ENCODE assay signal across 1 cellular context in genomic region chr9:128067898-128068655, GRCh38.
TF ChIP-seq lines count a peak whose summit lies in the region.

Gene SLC25A25, plus strand, starts transcription at chr9:128068232. Its CDS starts 88 bp downstream, at chr9:128068320.

TF ChIP-seq in HepG2, 621 proteins besides CTCF, POLR2A, EP300 and RAD21 (continued from another document and continues in another):
- TF ChIP-seq ZHX2 (IDR thresholded peaks at IDR 0.05; ENCODE audit: low read depth) = no peak
- 0 out of 2 replicates have a peak, but pooled peaks have one; percentile 35 for TF ChIP-seq ZHX2 (CRISPR knock-in tag; IDR thresholded peaks at IDR 0.05; ENCODE audit: borderline replicate concordance)
- peak; percentile 85 for TF ChIP-seq SAP130 (CRISPR knock-in tag; IDR thresholded peaks at IDR 0.05; ENCODE audit: low read depth)
- TF ChIP-seq PHF21A (CRISPR knock-in tag; IDR thresholded peaks at IDR 0.05) = no peak
- TF ChIP-seq MATR3 (CRISPR knock-in tag; IDR thresholded peaks at IDR 0.05) = no peak
- 0 out of 2 replicates have a peak, but pooled peaks have one; percentile 28 for TF ChIP-seq ZNF431 (CRISPR knock-in tag; IDR thresholded peaks at IDR 0.05; ENCODE audit: borderline replicate concordance, low read depth)
- TF ChIP-seq ARNT2 (CRISPR knock-in tag; IDR thresholded peaks at IDR 0.05; ENCODE audit: low read depth) = peak; percentile 42; the same call in 1 of the 2 replicates
- TF ChIP-seq ZNF780A (CRISPR knock-in tag; IDR thresholded peaks at IDR 0.05) = no peak
- TF ChIP-seq ZNF800 (CRISPR knock-in tag; IDR thresholded peaks at IDR 0.05) = peak; percentile 38; the same call in 1 of the 2 replicates
- TF ChIP-seq ZNF639 (CRISPR knock-in tag; conservative IDR thresholded peaks at IDR 0.05) = 0 out of 2 replicates have a peak, but pooled peaks have one; percentile 19
- 0 out of 2 replicates have a peak, but pooled peaks have one; percentile 27 for TF ChIP-seq ETV5 (CRISPR knock-in tag; IDR thresholded peaks at IDR 0.05; ENCODE audit: borderline replicate concordance)
- peak; percentile 83; the same call in 1 of the 3 replicates for TF ChIP-seq MXI1 (IDR thresholded peaks at IDR 0.05; ENCODE audit: borderline replicate concordance, low read depth, low read length)
- TF ChIP-seq MTA1 (CRISPR knock-in tag; IDR thresholded peaks at IDR 0.05; ENCODE audit: borderline replicate concordance) = 0 out of 2 replicates have a peak, but pooled peaks have one; percentile 57
- TF ChIP-seq ZNF784 (CRISPR knock-in tag; IDR thresholded peaks at IDR 0.05; ENCODE audit: borderline replicate concordance) = 0 out of 2 replicates have a peak, but pooled peaks have one; percentile 15
- no peak for TF ChIP-seq NFE2L1 (CRISPR knock-in tag; IDR thresholded peaks at IDR 0.05; ENCODE audit: borderline replicate concordance)
- peak; percentile 18; the same call in 1 of the 2 replicates for TF ChIP-seq NR0B2 (CRISPR knock-in tag; IDR thresholded peaks at IDR 0.05)
- TF ChIP-seq ZBTB7A (CRISPR knock-in tag; IDR thresholded peaks at IDR 0.05) = 0 out of 2 replicates have a peak, but pooled peaks have one; percentile 18
- 0 out of 2 replicates have a peak, but pooled peaks have one; percentile 31 for TF ChIP-seq RNF2 (conservative IDR thresholded peaks at IDR 0.05; ENCODE audit: low read depth)
- TF ChIP-seq ZNF276 (CRISPR knock-in tag; IDR thresholded peaks at IDR 0.05; ENCODE audit: low read depth) = no peak
- no peak for TF ChIP-seq RXRB (CRISPR knock-in tag; IDR thresholded peaks at IDR 0.05; ENCODE audit: borderline replicate concordance)
- TF ChIP-seq SALL1 (CRISPR knock-in tag; IDR thresholded peaks at IDR 0.05) = peak; percentile 39; the same call in 1 of the 2 replicates
- TF ChIP-seq DMTF1 (CRISPR knock-in tag; IDR thresholded peaks at IDR 0.05) = no peak
- no peak for TF ChIP-seq ZNF234 (CRISPR knock-in tag; conservative IDR thresholded peaks at IDR 0.05)
- TF ChIP-seq ZNF615 (CRISPR knock-in tag; IDR thresholded peaks at IDR 0.05; ENCODE audit: borderline replicate concordance) = no peak
- no peak for TF ChIP-seq ATAD3A (CRISPR knock-in tag; IDR thresholded peaks at IDR 0.05)
- TF ChIP-seq ZNF720 (CRISPR knock-in tag; IDR thresholded peaks at IDR 0.05) = no peak
- TF ChIP-seq GABPA (IDR thresholded peaks at IDR 0.05; ENCODE audit: low read depth, low read length) = peak; percentile 62
- peak; percentile 17 for TF ChIP-seq GABPA (CRISPR knock-in tag; IDR thresholded peaks at IDR 0.05; ENCODE audit: low read depth)
- TF ChIP-seq SALL2 (CRISPR knock-in tag; IDR thresholded peaks at IDR 0.05) = 0 out of 2 replicates have a peak, but pooled peaks have one; percentile 11
- TF ChIP-seq ZNF770 (CRISPR knock-in tag; IDR thresholded peaks at IDR 0.05) = peak; percentile 13; the same call in 1 of the 2 replicates
- TF ChIP-seq EEA1 (CRISPR knock-in tag; IDR thresholded peaks at IDR 0.05; ENCODE audit: borderline replicate concordance) = no peak
- TF ChIP-seq TFE3 (CRISPR knock-in tag; IDR thresholded peaks at IDR 0.05) = no peak
- 0 out of 2 replicates have a peak, but pooled peaks have one; percentile 29 for TF ChIP-seq MYPOP (CRISPR knock-in tag; IDR thresholded peaks at IDR 0.05)
- TF ChIP-seq ZNF546 (CRISPR knock-in tag; conservative IDR thresholded peaks at IDR 0.05) = 0 out of 2 replicates have a peak, but pooled peaks have one; percentile 61
- TF ChIP-seq ZNF510 (CRISPR knock-in tag; IDR thresholded peaks at IDR 0.05; ENCODE audit: low read depth) = no peak
- TF ChIP-seq GABPB1 (CRISPR knock-in tag; IDR thresholded peaks at IDR 0.05) = peak; percentile 85
- TF ChIP-seq YY1 (IDR thresholded peaks at IDR 0.05; ENCODE audit: insufficient read depth, insufficient replicate concordance, low read depth, low read length) = peak; percentile 26
